In the genomic region with DNA sequence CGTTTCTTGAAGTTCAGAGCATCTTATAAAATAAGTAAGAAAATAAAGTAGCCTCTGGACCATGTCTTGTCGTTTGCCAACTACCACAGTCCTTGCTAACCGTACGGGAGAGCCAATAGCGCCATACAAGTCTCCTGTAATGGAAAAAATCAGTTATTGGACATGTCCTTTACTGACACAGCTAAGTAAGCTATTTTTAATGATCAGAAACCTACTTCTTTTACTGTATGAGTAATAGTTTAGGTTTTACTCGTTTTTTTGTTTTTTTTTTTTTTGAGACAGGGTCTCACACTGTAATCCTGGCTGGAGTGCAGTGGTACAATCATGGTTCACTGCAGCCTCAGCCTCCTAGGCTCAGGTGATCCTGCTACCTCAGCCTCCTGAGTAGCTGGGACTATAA, we compare ENCODE assay signal across 9 cellular contexts. TPM values are rescaled to one million over a fixed set of nuclear protein-coding genes. Genes with fewer than 3 reads are reported as not detected.
DNase-seq lines count a peak whose midpoint lies in the region; ATAC-seq and FAIRE-seq lines count a peak whose summit lies in the region.
"Had no signal": no experiment of that assay in that cellular context is flagged by ENCODE, and none has a peak within 500 bp of the region (broad histone marks: within the 10 kb centered on the region; RNA-seq: fewer than 3 reads in every experiment).

No MANE protein-coding gene starts in this region.

- H3K9me3 ChIP-seq in stomach smooth muscle (ENCODE audit: control insufficient read depth in 2 of 2, low read length in 2 of 2), result no peaks in the 10 kb centered on the region

- H3K4me3 ChIP-seq in stomach smooth muscle (ENCODE audit: low read length in 2 of 2), result peak overlapping the region; percentile 17 to 41

- H3K27me3 ChIP-seq in stomach smooth muscle (ENCODE audit: control insufficient read depth in 1 of 2, insufficient read depth in 2 of 2, low read length in 2 of 2), result no peaks in the 10 kb centered on the region

- DNase-seq in fibroblast of gingiva (ENCODE audit: low read depth) (peak; percentile 65), urothelium cell line (ENCODE audit: low spot score) (no peak), H4 (ENCODE audit: low spot score) (no peak), hepatic stellate cell (ENCODE audit: low spot score) (no peak)
- DNase-seq in stimulated activated CD4-positive, alpha-beta T cell treated with anti-CD3 and anti-CD28 coated beads, Interleukin-2, amount 100 ng/mL, for 24 hours, result no peak
- DNase-seq: NCI-H226 had no signal

- H3K4me1 ChIP-seq in stomach smooth muscle (ENCODE audit: control insufficient read depth, insufficient read depth, low read length), result peaks cover 38% of the 10 kb centered on the region

- H3K9ac ChIP-seq in stomach smooth muscle (ENCODE audit: low read length in 2 of 2), result peak overlapping the region in 1 of 2 donors; percentile 3

- ATAC-seq in GM19395 (IDR thresholded peaks at IDR 0.05; ENCODE audit: unreplicated experiment) (peak; percentile 51), HG03045 (IDR thresholded peaks at IDR 0.05; ENCODE audit: unreplicated experiment) (peak; percentile 33)

- no peak for FAIRE-seq in urothelium cell line (lab: Jason Lieb, UNC)

- peak overlapping the region; percentile 64 for H3K27ac ChIP-seq in stomach smooth muscle (ENCODE audit: low read length)

- peaks cover 8 to 11% of the 10 kb centered on the region in 2 donors for H3K36me3 ChIP-seq in stomach smooth muscle (ENCODE audit: control insufficient read depth in 2 of 2, insufficient read depth in 2 of 2, low read length in 2 of 2)

RNA-seq across cellular contexts. Expression of a gene that starts 37.8 kb away (rescaled TPM):
- 9.8 and 11.0 TPM in 2 replicates for total RNA-seq in H4 (2014; rRNA removed; shearing (Covaris generic))
